ENCODE assay signal across 32 cellular contexts in genomic region chr4:70113656-70114055, GRCh38. TPM values are rescaled to one million over a fixed set of nuclear protein-coding genes. Genes with fewer than 3 reads are reported as not detected.
"Had no signal": no experiment of that assay in that cellular context is flagged by ENCODE, and none has a peak within 500 bp of the region (broad histone marks: within the 10 kb centered on the region; RNA-seq: fewer than 3 reads in every experiment).

No MANE protein-coding gene starts in this region.

- H3K4me1 ChIP-seq: adrenal gland, ascending aorta, body of pancreas, breast epithelium had no signal

- H3K27me3 ChIP-seq: adrenal gland, ascending aorta, body of pancreas, brain microvascular endothelial cell, breast epithelium, cardiac muscle cell had no signal

- H3K4me3 ChIP-seq: adrenal gland, ascending aorta, body of pancreas, breast epithelium, cardiac muscle cell had no signal

- FAIRE-seq: astrocyte, bronchial epithelial cell had no signal

- H3K9me3 ChIP-seq: adrenal gland, ascending aorta, body of pancreas, breast epithelium had no signal

- H3K36me3 ChIP-seq: adrenal gland, ascending aorta, brain microvascular endothelial cell, breast epithelium, cardiac muscle cell had no signal

- H3K27ac ChIP-seq: adrenal gland, ascending aorta, body of pancreas, brain microvascular endothelial cell, breast epithelium, cardiac muscle cell had no signal

- DNase-seq: activated effector memory CD4-positive, alpha-beta T cell treated with anti-CD3 and anti-CD28 coated beads, Interleukin-2, amount 50 U/mL, for 16 hours; activated effector memory CD4-positive, alpha-beta T cell treated with Interleukin-2 at 50 U/mL for 16 hours; activated gamma-delta T cell; activated gamma-delta T cell treated with Interleukin-2 at 50 U/mL for 16 hours; activated naive CD4-positive, alpha-beta T cell; activated naive CD4-positive, alpha-beta T cell treated with anti-CD3 and anti-CD28 coated beads for 36 hours; activated naive CD4-positive, alpha-beta T cell treated with anti-CD3 and anti-CD28 coated beads, Interleukin-2, amount 10 ng/mL, durations not matched to agents 7 days and 5 days; activated naive CD4-positive, alpha-beta T cell treated with anti-CD3 and anti-CD28 coated beads, Interleukin-2, amount 50 U/mL, for 16 hours; activated naive CD4-positive, alpha-beta T cell treated with Interleukin-2 at 50 U/mL for 16 hours; activated naive CD8-positive, alpha-beta T cell treated with anti-CD3 and anti-CD28 coated beads for 36 hours; activated naive CD8-positive, alpha-beta T cell treated with anti-CD3 and anti-CD28 coated beads, Interleukin-2, amount 10 ng/mL, durations not matched to agents 7 days and 5 days; activated naive CD8-positive, alpha-beta T cell treated with anti-CD3 and anti-CD28 coated beads, Interleukin-2, amount 50 U/mL, for 24 hours; activated T-cell treated with anti-CD3 and anti-CD28 coated beads for 4 hours; activated T-cell treated with anti-CD3 and anti-CD28 coated beads, Interleukin-2, amount 50 U/mL, for 1 hour; activated T-cell treated with anti-CD3 and anti-CD28 coated beads, Interleukin-2, amount 50 U/mL, for 24 hours; activated T-cell treated with anti-CD3 and anti-CD28 coated beads, Interleukin-2, amount 50 U/mL, for 4 hours; activated T-cell treated with anti-CD3 and anti-CD28 coated beads, Interleukin-2, amount 50 U/mL, for 48 hours; activated T-cell treated with anti-CD3 and anti-CD28 coated beads, Interleukin-2, amount 50 U/mL, for 72 hours; adrenal gland; amniotic stem cell; amygdala; anterior cingulate cortex; aorta; body of pancreas; brain microvascular endothelial cell; cerebellar nuclear complex had no signal

RNA-seq across cellular contexts. Expression of gene PRR27, which starts 40.4 kb away (rescaled TPM):
- polyA plus RNA-seq: adipose tissue, adrenal gland, aorta, cardiac muscle cell had no signal
